23 cellular contexts compared by ENCODE assay signal in genomic region chr7:106356-106755, GRCh38.
"Had no signal": no experiment of that assay in that cellular context is flagged by ENCODE, and none has a peak within 500 bp of the region (broad histone marks: within the 10 kb centered on the region; RNA-seq: fewer than 3 reads in every experiment).

No MANE protein-coding gene starts in this region.

- DNase-seq: colonic mucosa; dermis blood vessel endothelial cell; effector memory CD4-positive, alpha-beta T cell; erythroblast; esophagus squamous epithelium; kidney; right lobe of liver; small intestine; stimulated activated CD4-positive, alpha-beta T cell treated with anti-CD3 and anti-CD28 coated beads, Interleukin-12 subunit alpha, Interleukin-12 subunit beta, amount 100 ng/mL, for 4 hours; stimulated activated CD4-positive, alpha-beta T cell treated with anti-CD3 and anti-CD28 coated beads, Interleukin-2, amount 100 ng/mL, for 24 hours; stimulated activated CD4-positive, alpha-beta T cell treated with anti-CD3 and anti-CD28 coated beads, Interleukin-4, amount 100 ng/mL, for 24 hours; stimulated activated naive CD8-positive, alpha-beta T cell treated with anti-CD3 and anti-CD28 coated beads, Interleukin-15, Interleukin-2, amounts not matched to agents 100 U/mL and 50 U/mL, for 24 hours; substantia nigra; testis; tibial artery had no signal

- H3K4me3 ChIP-seq: colonic mucosa, esophagus squamous epithelium, lung, right lobe of liver, testis, tibial artery had no signal

- H3K36me3 Mint-ChIP-seq: natural killer cell treated with Interleukin-12 subunit alpha and Interleukin-12 subunit beta and Interleukin-15 and Interleukin-18, amount 100 ng/mL, for 72 hours; stimulated activated memory B cell treated with anti-CD40 and anti-IgM and Interleukin-4, amounts not matched to agents 10 μg/mL and 1 μg/mL and 100 μg/mL, for 72 hours; type B pancreatic cell had no signal

- ATAC-seq: left lobe of liver; natural killer cell treated with Interleukin-12 subunit alpha and Interleukin-12 subunit beta and Interleukin-15 and Interleukin-18, amount 100 ng/mL, for 72 hours; right lobe of liver; stimulated activated memory B cell treated with anti-CD40 and anti-IgM and Interleukin-4, amounts not matched to agents 10 μg/mL and 1 μg/mL and 100 μg/mL, for 72 hours; stimulated activated naive CD8-positive, alpha-beta T cell treated with anti-CD3 and anti-CD28 coated beads, Interleukin-15, Interleukin-2, amounts not matched to agents 100 U/mL and 50 U/mL, for 24 hours had no signal

- H3K9me3 Mint-ChIP-seq: neural crest cell, type B pancreatic cell had no signal

- H3K4me3 Mint-ChIP-seq: memory B cell; natural killer cell treated with Interleukin-12 subunit alpha and Interleukin-12 subunit beta and Interleukin-15 and Interleukin-18, amount 100 ng/mL, for 72 hours; neural crest cell; stimulated activated memory B cell treated with anti-CD40 and anti-IgM and Interleukin-4, amounts not matched to agents 10 μg/mL and 1 μg/mL and 100 μg/mL, for 72 hours; type B pancreatic cell had no signal

- H3K27ac Mint-ChIP-seq: memory B cell; natural killer cell treated with Interleukin-12 subunit alpha and Interleukin-12 subunit beta and Interleukin-15 and Interleukin-18, amount 100 ng/mL, for 72 hours; progenitor cell of endocrine pancreas; stimulated activated memory B cell treated with anti-CD40 and anti-IgM and Interleukin-4, amounts not matched to agents 10 μg/mL and 1 μg/mL and 100 μg/mL, for 72 hours; type B pancreatic cell had no signal
